8 cellular contexts compared by ENCODE assay signal in the genomic region with DNA sequence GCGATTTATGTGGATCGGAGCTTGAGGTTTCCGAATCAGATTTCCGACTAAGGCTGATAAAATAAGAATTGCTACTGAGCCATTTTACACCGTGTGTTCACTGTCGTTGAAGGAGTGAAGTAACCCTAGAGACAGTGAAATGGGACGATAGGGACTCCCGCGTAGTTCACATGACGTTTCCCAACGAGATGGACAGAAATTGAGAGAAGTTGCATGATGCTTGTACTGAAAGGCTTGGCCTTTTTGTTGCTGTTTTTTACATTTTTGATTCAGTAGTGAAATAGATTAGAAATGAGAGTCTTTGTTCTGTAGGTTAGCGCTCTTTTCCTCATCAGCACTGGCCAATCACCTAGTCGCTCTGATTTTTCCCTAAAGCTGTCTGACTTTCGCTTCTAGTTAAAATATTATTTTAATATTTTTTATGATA. TPM values are rescaled to one million over a fixed set of nuclear protein-coding genes. Genes with fewer than 3 reads are reported as not detected.
DNase-seq lines count a peak whose midpoint lies in the region; ATAC-seq and TF ChIP-seq lines count a peak whose summit lies in the region.

No MANE protein-coding gene starts in this region.

- H3K4me2 ChIP-seq in OCI-LY3 (ENCODE audit: low read length) (peak overlapping the region; percentile 68), osteoblast (ENCODE audit: insufficient read depth, low read length) (peak overlapping the region; percentile 77)

- H3K36me3 Mint-ChIP-seq in endothelial cell (ENCODE audit: low read depth, unreplicated experiment) = peaks cover 16% of the 10 kb centered on the region

- peak overlapping the region; percentile 91 for H3K9ac ChIP-seq in OCI-LY3 (ENCODE audit: low read length)

- peak overlapping the region; percentile 90 for H3K27ac Mint-ChIP-seq in endothelial cell (ENCODE audit: unreplicated experiment)

- H3K9me3 ChIP-seq in OCI-LY3 (ENCODE audit: insufficient read depth, low read length) (no peaks in the 10 kb centered on the region), osteoblast (ENCODE audit: low read depth, low read length) (no peaks in the 10 kb centered on the region)

- H4K20me1 ChIP-seq in OCI-LY3 (ENCODE audit: insufficient read depth, low read length) (peaks cover 47% of the 10 kb centered on the region), osteoblast (ENCODE audit: insufficient read depth, low read length) (peaks cover 48% of the 10 kb centered on the region)

- ATAC-seq in GM19324 (IDR thresholded peaks at IDR 0.05; ENCODE audit: low FRiP score, unreplicated experiment) = no peak
- no peak for ATAC-seq in GM19452 (IDR thresholded peaks at IDR 0.05; ENCODE audit: unreplicated experiment)

- peaks cover 38% of the 10 kb centered on the region for H3K4me1 Mint-ChIP-seq in endothelial cell (ENCODE audit: unreplicated experiment)

- peaks cover 17% of the 10 kb centered on the region for H3K4me1 ChIP-seq in OCI-LY3 (ENCODE audit: low read length)
- peaks cover 32% of the 10 kb centered on the region for H3K4me1 ChIP-seq in osteoblast (ENCODE audit: insufficient read depth, low read length)

- peaks cover 11% of the 10 kb centered on the region for H3K36me3 ChIP-seq in OCI-LY3 (replicated peaks; ENCODE audit: low read depth, low read length)
- H3K36me3 ChIP-seq in osteoblast (ENCODE audit: insufficient read depth, low read length) = peaks cover 12% of the 10 kb centered on the region

- DNase-seq in GM03348 (ENCODE audit: low spot score) = peak; percentile 20
- DNase-seq in endothelial cell (ENCODE audit: low spot score) = no peak
- DNase-seq in osteoblast (ENCODE audit: insufficient read length, low spot score, missing footprints) = peak; percentile 69
- DNase-seq in AG08395 (ENCODE audit: low spot score) = no peak
- no peak for DNase-seq in activated CD4-positive, alpha-beta T cell treated with anti-CD3 and anti-CD28 coated beads for 1 hour

- H3K79me2 ChIP-seq in OCI-LY3 (ENCODE audit: low read length) (peaks cover 63% of the 10 kb centered on the region), osteoblast (ENCODE audit: insufficient read depth, low read length) (peaks cover 62% of the 10 kb centered on the region)

- peak overlapping the region; percentile 97 for H3K4me3 Mint-ChIP-seq in endothelial cell (ENCODE audit: unreplicated experiment)

- H3K9me3 Mint-ChIP-seq in endothelial cell (ENCODE audit: unreplicated experiment) = no peaks in the 10 kb centered on the region

- H3K27ac ChIP-seq in OCI-LY3 (ENCODE audit: low read length) = peak overlapping the region; percentile 85
- peak overlapping the region; percentile 69 for H3K27ac ChIP-seq in osteoblast (ENCODE audit: low read depth, low read length)

- no peak overlapping the region for H2AFZ ChIP-seq in OCI-LY3 (ENCODE audit: low read depth, low read length)
- H2AFZ ChIP-seq in osteoblast (ENCODE audit: low read length) = no peak overlapping the region

- no peak for TF ChIP-seq CTCF in OCI-LY3 (IDR thresholded peaks at IDR 0.05; ENCODE audit: low read depth, low read length)
- TF ChIP-seq CTCF in endothelial cell (IDR thresholded peaks at IDR 0.05; ENCODE audit: unreplicated experiment) = no peak
- no peak for TF ChIP-seq CTCF in osteoblast (IDR thresholded peaks at IDR 0.05; ENCODE audit: extremely low read depth, low read depth, low read length)

- H3K4me3 ChIP-seq in OCI-LY3 (ENCODE audit: low read length) (peak overlapping the region; percentile 96), osteoblast (ENCODE audit: insufficient read depth, low read length) (peak overlapping the region; percentile 100)

- peaks cover 13% of the 10 kb centered on the region for H3K27me3 Mint-ChIP-seq in endothelial cell (ENCODE audit: unreplicated experiment)

- H3K27me3 ChIP-seq in OCI-LY3 (ENCODE audit: low read depth, low read length) (no peaks in the 10 kb centered on the region), osteoblast (ENCODE audit: insufficient read depth, low read length) (no peaks in the 10 kb centered on the region)

RNA-seq across cellular contexts. Expression of a gene that starts 1.3 kb away (rescaled TPM):
- total RNA-seq in endothelial cell (ENCODE audit: unreplicated experiment) = 203 TPM
- 52.8 and 53.9 TPM in 2 replicates for total RNA-seq in osteoblast

RNA-seq across cellular contexts. Expression of a gene that starts 57.8 kb away (rescaled TPM):
- total RNA-seq in endothelial cell (ENCODE audit: unreplicated experiment) = 26.9 TPM
- total RNA-seq in osteoblast = 4.7 and 5.6 TPM in 2 replicates

Comparison
In these comparisons a context has a peak if more than half of its experiments do, and no peak if none do; other contexts are left out.
1. DNase-seq: peak in GM03348 (single experiment) and osteoblast (single experiment); none in endothelial cell (single experiment), AG08395 (single experiment) and activated CD4-positive, alpha-beta T cell treated with anti-CD3 and anti-CD28 coated beads for 1 hour (single experiment).